Comparison of ENCODE assay signal across 19 cellular contexts in genomic region chr10:28077889-28078288, GRCh38.
A peak's percentile ranks its signal among the peaks of the same experiment; 100 is the strongest.
DNase-seq lines count a peak whose midpoint lies in the region; ATAC-seq and TF ChIP-seq lines count a peak whose summit lies in the region.
"Had no signal": no experiment of that assay in that cellular context is flagged by ENCODE, and none has a peak within 500 bp of the region (broad histone marks: within the 10 kb centered on the region; RNA-seq: fewer than 3 reads in every experiment).

No MANE protein-coding gene starts in this region.

- no peak overlapping the region for H3K9ac ChIP-seq in adipocyte (ENCODE audit: low read length)
- H3K9ac ChIP-seq: KMS-11 had no signal

- no peaks in the 10 kb centered on the region for H3K9me3 Mint-ChIP-seq in stimulated activated effector memory CD8-positive, alpha-beta T cell treated with anti-CD3 and anti-CD28 coated beads, Interleukin-12 subunit alpha, Interleukin-12 subunit beta, amount 100 ng/mL, for 72 hours
- H3K9me3 Mint-ChIP-seq: dendritic cell treated with granulocyte-macrophage colony-stimulating factor and Interleukin-4, amounts not matched to agents 40 ng/mL and 50 ng/mL, for 4 days; GM23338 had no signal

- POLR2A ChIA-PET in HEK293 (lab: Yijun Ruan, JAX): interaction anchor here (0.9 kb wide), 1 partner anchor 123 kb away, joined by 3 read pairs; no protein-coding TSS in a partner anchor

- no peaks in the 10 kb centered on the region for H3K4me1 Mint-ChIP-seq in stimulated activated effector memory CD8-positive, alpha-beta T cell treated with anti-CD3 and anti-CD28 coated beads, Interleukin-12 subunit alpha, Interleukin-12 subunit beta, amount 100 ng/mL, for 72 hours
- H3K4me1 Mint-ChIP-seq: GM23338 had no signal

- peak; percentile 67 for DNase-seq in AG09309 (ENCODE audit: low read depth)
- peak; percentile 37 for DNase-seq in adipocyte (ENCODE audit: low read depth)
- peak; percentile 47 for DNase-seq in iris pigment epithelial cell (ENCODE audit: low read depth)
- no peak for DNase-seq in cerebellum (ENCODE audit: low spot score)
- no peak for DNase-seq in stimulated activated effector memory CD8-positive, alpha-beta T cell treated with anti-CD3 and anti-CD28 coated beads, Interleukin-12 subunit alpha, Interleukin-12 subunit beta, amount 100 ng/mL, for 72 hours (ENCODE audit: low spot score in 2 of 2)
- no peak for DNase-seq in D341Med (ENCODE audit: low spot score)
- DNase-seq: activated CD8-positive, alpha-beta memory T cell treated with anti-CD3 and anti-CD28 coated beads, Interleukin-2, amount 50 U/mL, for 4 hours; BE2C; GDM1; NCI-H1694 treated with DMSO at 0.1 percent for 48 hours; NCI-H774; SHP77 had no signal

- H3K36me3 Mint-ChIP-seq in stimulated activated effector memory CD8-positive, alpha-beta T cell treated with anti-CD3 and anti-CD28 coated beads, Interleukin-12 subunit alpha, Interleukin-12 subunit beta, amount 100 ng/mL, for 72 hours: no peaks in the 10 kb centered on the region

- H3K36me3 ChIP-seq in HEK293 (ENCODE audit: control insufficient read depth in 2 of 2, insufficient read depth in 1 of 2, low read length in 2 of 2): no peaks in the 10 kb centered on the region
- H3K36me3 ChIP-seq in adipocyte (ENCODE audit: control insufficient read depth, insufficient read depth, low read length, severe bottlenecking): no peaks in the 10 kb centered on the region
- H3K36me3 ChIP-seq: BE2C, prostate gland, vagina had no signal

- H3K4me1 ChIP-seq in HEK293 (ENCODE audit: control insufficient read depth, insufficient read depth, low read length) (no peaks in the 10 kb centered on the region), adipocyte (ENCODE audit: control insufficient read depth, insufficient read depth, low read length) (no peaks in the 10 kb centered on the region)
- H3K4me1 ChIP-seq: BE2C, prostate gland, vagina had no signal

- H3K4me3 ChIP-seq in AG09309 (ENCODE audit: control insufficient read depth, low read depth, low read length): no peak overlapping the region
- no peak overlapping the region for H3K4me3 ChIP-seq in HEK293 (ENCODE audit: low read depth, low read length)
- no peak overlapping the region for H3K4me3 ChIP-seq in adipocyte (ENCODE audit: low read length)
- H3K4me3 ChIP-seq: GM23338, prostate gland, vagina had no signal

- no peak for TF ChIP-seq CTCF in AG09309 (IDR thresholded peaks at IDR 0.05; ENCODE audit: control insufficient read depth, insufficient read depth, low read depth, low read length, missing control alignments)
- TF ChIP-seq CTCF in HEK293 (tag by site-specific recombination; IDR thresholded peaks at IDR 0.05): no peak

- ATAC-seq in GM21367 (IDR thresholded peaks at IDR 0.05; ENCODE audit: unreplicated experiment): no peak
- ATAC-seq in stimulated activated effector memory CD8-positive, alpha-beta T cell treated with anti-CD3 and anti-CD28 coated beads, Interleukin-12 subunit alpha, Interleukin-12 subunit beta, amount 100 ng/mL, for 72 hours: no peak
- ATAC-seq: GM23338 had no signal

- no peak overlapping the region for H3K27ac Mint-ChIP-seq in stimulated activated effector memory CD8-positive, alpha-beta T cell treated with anti-CD3 and anti-CD28 coated beads, Interleukin-12 subunit alpha, Interleukin-12 subunit beta, amount 100 ng/mL, for 72 hours
- H3K27ac Mint-ChIP-seq: dendritic cell treated with granulocyte-macrophage colony-stimulating factor and Interleukin-4, amounts not matched to agents 40 ng/mL and 50 ng/mL, for 4 days; GM23338 had no signal

- H3K9me3 ChIP-seq in HEK293 (ENCODE audit: control insufficient read depth, insufficient read depth, low read depth, low read length): no peaks in the 10 kb centered on the region
- H3K9me3 ChIP-seq in adipocyte (ENCODE audit: control insufficient read depth, low read length): peaks cover 10% of the 10 kb centered on the region
- H3K9me3 ChIP-seq: BE2C, prostate gland, vagina had no signal

- no peak overlapping the region for H3K27ac ChIP-seq in HEK293 (ENCODE audit: extremely low read depth, low read depth, low read length)
- H3K27ac ChIP-seq: KMS-11, prostate gland, vagina had no signal

- CTCF ChIA-PET in HEK293 (lab: Yijun Ruan, JAX): interaction anchor here (1.9 kb wide), 1 partner anchor 12 kb away, joined by 5 read pairs; no protein-coding TSS in a partner anchor

- H3K27me3 ChIP-seq in adipocyte (replicated peaks; ENCODE audit: control insufficient read depth, insufficient read depth, low read length): no peaks in the 10 kb centered on the region
- H3K27me3 ChIP-seq: BE2C, vagina had no signal

- H3K4me3 Mint-ChIP-seq in stimulated activated effector memory CD8-positive, alpha-beta T cell treated with anti-CD3 and anti-CD28 coated beads, Interleukin-12 subunit alpha, Interleukin-12 subunit beta, amount 100 ng/mL, for 72 hours: no peak overlapping the region
- H3K4me3 Mint-ChIP-seq: dendritic cell treated with granulocyte-macrophage colony-stimulating factor and Interleukin-4, amounts not matched to agents 40 ng/mL and 50 ng/mL, for 4 days; GM23338 had no signal

TF ChIP-seq in HEK293, 187 proteins besides CTCF, POLR2A, EP300 and RAD21:
- TF ChIP-seq ZNF121 (tag by site-specific recombination; IDR thresholded peaks at IDR 0.05): no peak
- peak; percentile 37; the same call in 1 of the 2 replicates for TF ChIP-seq SP7 (tag by site-specific recombination; IDR thresholded peaks at IDR 0.05)

Comparison
In these comparisons a context has a peak if more than half of its experiments do, and no peak if none do; other contexts are left out.
1. DNase-seq: peak in AG09309 (single experiment), adipocyte (single experiment) and iris pigment epithelial cell (single experiment); none in cerebellum (single experiment), stimulated activated effector memory CD8-positive, alpha-beta T cell treated with anti-CD3 and anti-CD28 coated beads, Interleukin-12 subunit alpha, Interleukin-12 subunit beta, amount 100 ng/mL, for 72 hours (0 of 2) and D341Med (single experiment).